ENCODE assay signal across 1 cellular context in genomic region chr1:59391216-59392179, GRCh38.
TF ChIP-seq lines count a peak whose summit lies in the region.

No MANE protein-coding gene starts in this region.

TF ChIP-seq in IMR-90, 13 proteins besides CTCF, POLR2A, EP300 and RAD21 (continued from another document):
- no peak for TF ChIP-seq SMC3 (IDR thresholded peaks at IDR 0.05; ENCODE audit: low read depth, low read length)
- TF ChIP-seq, protein P1, sequence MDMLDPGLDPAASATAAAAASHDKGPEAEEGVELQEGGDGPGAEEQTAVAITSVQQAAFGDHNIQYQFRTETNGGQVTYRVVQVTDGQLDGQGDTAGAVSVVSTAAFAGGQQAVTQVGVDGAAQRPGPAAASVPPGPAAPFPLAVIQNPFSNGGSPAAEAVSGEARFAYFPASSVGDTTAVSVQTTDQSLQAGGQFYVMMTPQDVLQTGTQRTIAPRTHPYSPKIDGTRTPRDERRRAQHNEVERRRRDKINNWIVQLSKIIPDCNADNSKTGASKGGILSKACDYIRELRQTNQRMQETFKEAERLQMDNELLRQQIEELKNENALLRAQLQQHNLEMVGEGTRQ (IDR thresholded peaks at IDR 0.05; ENCODE audit: low read depth, low read length) = no peak
